Comparison of ENCODE assay signal across 26 cellular contexts in genomic region chr6:57069920-57070331, GRCh38.
"Had no signal": no experiment of that assay in that cellular context is flagged by ENCODE, and none has a peak within 500 bp of the region (broad histone marks: within the 10 kb centered on the region; RNA-seq: fewer than 3 reads in every experiment).

No MANE protein-coding gene starts in this region.

- H3K36me3 ChIP-seq: thyroid gland had no signal

- H3K27ac ChIP-seq: esophagus muscularis mucosa, gastroesophageal sphincter, right lobe of liver, skin epidermis, thyroid gland, VCaP had no signal

- ATAC-seq: activated CD8-positive, alpha-beta memory T cell treated with anti-CD3 and anti-CD28 coated beads, Interleukin-2, amount 10 ng/mL, durations not matched to agents 7 days and 5 days; activated CD8-positive, alpha-beta T cell treated with anti-CD3 and anti-CD28 coated beads for 36 hours; activated naive CD8-positive, alpha-beta T cell treated with anti-CD3 and anti-CD28 coated beads, Interleukin-2, amount 50 U/mL, for 24 hours; gastroesophageal sphincter; left cardiac atrium; right lobe of liver had no signal

- H3K27me3 ChIP-seq: esophagus muscularis mucosa, gastroesophageal sphincter, right lobe of liver, thyroid gland had no signal

- H3K4me3 Mint-ChIP-seq: activated CD4-positive, alpha-beta T cell treated with anti-CD3 and anti-CD28 coated beads, Interleukin-2, amount 10 ng/mL, durations not matched to agents 7 days and 5 days; activated CD8-positive, alpha-beta memory T cell treated with anti-CD3 and anti-CD28 coated beads, Interleukin-2, amount 10 ng/mL, durations not matched to agents 7 days and 5 days; activated CD8-positive, alpha-beta T cell treated with anti-CD3 and anti-CD28 coated beads for 36 hours; activated naive CD4-positive, alpha-beta T cell treated with anti-CD3 and anti-CD28 coated beads, Interleukin-2, amount 10 ng/mL, durations not matched to agents 7 days and 5 days; activated naive CD8-positive, alpha-beta T cell treated with anti-CD3 and anti-CD28 coated beads, Interleukin-2, amount 50 U/mL, for 24 hours; brain; stimulated activated naive CD8-positive, alpha-beta T cell treated with anti-CD3 and anti-CD28 coated beads, Interleukin-15, Interleukin-2, amounts not matched to agents 100 ng/mL and 50 ng/mL, for 24 hours had no signal

- H3K27ac Mint-ChIP-seq: activated CD4-positive, alpha-beta T cell treated with anti-CD3 and anti-CD28 coated beads, Interleukin-2, amount 10 ng/mL, durations not matched to agents 7 days and 5 days; activated CD8-positive, alpha-beta memory T cell treated with anti-CD3 and anti-CD28 coated beads, Interleukin-2, amount 10 ng/mL, durations not matched to agents 7 days and 5 days; activated CD8-positive, alpha-beta T cell treated with anti-CD3 and anti-CD28 coated beads for 36 hours; activated naive CD4-positive, alpha-beta T cell treated with anti-CD3 and anti-CD28 coated beads, Interleukin-2, amount 10 ng/mL, durations not matched to agents 7 days and 5 days; activated naive CD8-positive, alpha-beta T cell treated with anti-CD3 and anti-CD28 coated beads, Interleukin-2, amount 50 U/mL, for 24 hours; brain; stimulated activated naive CD8-positive, alpha-beta T cell treated with anti-CD3 and anti-CD28 coated beads, Interleukin-15, Interleukin-2, amounts not matched to agents 100 ng/mL and 50 ng/mL, for 24 hours had no signal

- H3K27me3 Mint-ChIP-seq: activated CD4-positive, alpha-beta T cell treated with anti-CD3 and anti-CD28 coated beads, Interleukin-2, amount 10 ng/mL, durations not matched to agents 7 days and 5 days; activated CD8-positive, alpha-beta memory T cell treated with anti-CD3 and anti-CD28 coated beads, Interleukin-2, amount 10 ng/mL, durations not matched to agents 7 days and 5 days; activated CD8-positive, alpha-beta T cell treated with anti-CD3 and anti-CD28 coated beads for 36 hours; activated naive CD4-positive, alpha-beta T cell treated with anti-CD3 and anti-CD28 coated beads, Interleukin-2, amount 10 ng/mL, durations not matched to agents 7 days and 5 days; activated naive CD8-positive, alpha-beta T cell treated with anti-CD3 and anti-CD28 coated beads, Interleukin-2, amount 50 U/mL, for 24 hours; stimulated activated naive CD8-positive, alpha-beta T cell treated with anti-CD3 and anti-CD28 coated beads, Interleukin-15, Interleukin-2, amounts not matched to agents 100 ng/mL and 50 ng/mL, for 24 hours had no signal

- H3K9me3 ChIP-seq: esophagus muscularis mucosa, gastroesophageal sphincter, right lobe of liver, thyroid gland had no signal

- DNase-seq: activated CD4-positive, alpha-beta T cell treated with anti-CD3 and anti-CD28 coated beads, Interleukin-2, amount 10 ng/mL, durations not matched to agents 7 days and 5 days; activated CD4-positive, CD25-positive, alpha-beta regulatory T cell treated with anti-CD3 and anti-CD28 coated beads, Interleukin-2, amount 50 U/mL, for 72 hours; activated CD8-positive, alpha-beta memory T cell treated with anti-CD3 and anti-CD28 coated beads, Interleukin-2, amount 10 ng/mL, durations not matched to agents 7 days and 5 days; activated CD8-positive, alpha-beta T cell treated with anti-CD3 and anti-CD28 coated beads for 36 hours; activated effector memory CD4-positive, alpha-beta T cell treated with anti-CD3 and anti-CD28 coated beads, Interleukin-2, amount 50 U/mL, for 16 hours; activated naive CD4-positive, alpha-beta T cell treated with anti-CD3 and anti-CD28 coated beads, Interleukin-2, amount 10 ng/mL, durations not matched to agents 7 days and 5 days; activated naive CD8-positive, alpha-beta T cell treated with anti-CD3 and anti-CD28 coated beads, Interleukin-2, amount 50 U/mL, for 24 hours; activated T-cell treated with anti-CD3 and anti-CD28 coated beads for 4 hours; dermis blood vessel endothelial cell; effector CD8-positive, alpha-beta T cell; head of caudate nucleus; islet precursor cell; left cardiac atrium; posterior cingulate gyrus; right lobe of liver; stimulated activated CD4-positive, alpha-beta T cell treated with anti-CD3 and anti-CD28 coated beads, Interleukin-1b, Interleukin-23, amount 100 ng/mL, for 48 hours; substantia nigra; SW 1271; T-helper 2 cell; thyroid gland had no signal

- H3K4me3 ChIP-seq: esophagus muscularis mucosa, gastroesophageal sphincter, right lobe of liver, skin epidermis, thyroid gland had no signal

- H3K9me3 Mint-ChIP-seq: activated CD4-positive, alpha-beta T cell treated with anti-CD3 and anti-CD28 coated beads, Interleukin-2, amount 10 ng/mL, durations not matched to agents 7 days and 5 days; activated CD8-positive, alpha-beta T cell treated with anti-CD3 and anti-CD28 coated beads for 36 hours; activated naive CD4-positive, alpha-beta T cell treated with anti-CD3 and anti-CD28 coated beads, Interleukin-2, amount 10 ng/mL, durations not matched to agents 7 days and 5 days; activated naive CD8-positive, alpha-beta T cell treated with anti-CD3 and anti-CD28 coated beads, Interleukin-2, amount 50 U/mL, for 24 hours; brain; stimulated activated naive CD8-positive, alpha-beta T cell treated with anti-CD3 and anti-CD28 coated beads, Interleukin-15, Interleukin-2, amounts not matched to agents 100 ng/mL and 50 ng/mL, for 24 hours had no signal

- H3K4me1 ChIP-seq: esophagus muscularis mucosa, gastroesophageal sphincter, right lobe of liver, thyroid gland had no signal
